Comparison of ENCODE assay signal across 19 cellular contexts in genomic region chr19:23482829-23483228, GRCh38.
DNase-seq lines count a peak whose midpoint lies in the region; ATAC-seq and TF ChIP-seq lines count a peak whose summit lies in the region.
"Had no signal": no experiment of that assay in that cellular context is flagged by ENCODE, and none has a peak within 500 bp of the region (broad histone marks: within the 10 kb centered on the region; RNA-seq: fewer than 3 reads in every experiment).

No MANE protein-coding gene starts in this region.

- ATAC-seq in PC-3 (peak; percentile 69), GM19452 (IDR thresholded peaks at IDR 0.05; ENCODE audit: unreplicated experiment) (no peak)
- ATAC-seq: GM12878, Right ventricle myocardium inferior had no signal

- no peaks in the 10 kb centered on the region for H3K79me2 ChIP-seq in PC-3 (ENCODE audit: low read length)

- CTCF ChIA-PET in MCF 10A (lab: Yijun Ruan, JAX) (interaction anchor here (0.7 kb wide), 1 partner anchor 37 kb away, joined by 3 read pairs; no protein-coding TSS in a partner anchor), PC-3 (lab: Charles Lee) (no interaction called here)

- TF ChIP-seq CTCF in MCF 10A (IDR thresholded peaks at IDR 0.05; ENCODE audit: unreplicated experiment) (no peak), breast epithelium (IDR thresholded peaks at IDR 0.05) (no peak), PC-3 (conservative IDR thresholded peaks at IDR 0.05; ENCODE audit: low read depth, low read length) (no peak), endodermal cell (conservative IDR thresholded peaks at IDR 0.05) (no peak)

- H3K27ac ChIP-seq in breast epithelium: no peak overlapping the region
- H3K27ac ChIP-seq in PC-3 (ENCODE audit: low read length): peak overlapping the region; percentile 69
- H3K27ac ChIP-seq in endodermal cell (ENCODE audit: low read depth, low read length): no peak overlapping the region
- H3K27ac ChIP-seq: C4-2B, Peyer's patch had no signal

- H3K27me3 Mint-ChIP-seq in MCF 10A (ENCODE audit: insufficient read depth, unreplicated experiment): no peaks in the 10 kb centered on the region
- peaks cover 2% of the 10 kb centered on the region for H3K27me3 Mint-ChIP-seq in endodermal cell (ENCODE audit: insufficient read depth)
- H3K27me3 Mint-ChIP-seq: IgD-negative memory B cell had no signal

- H3K27me3 ChIP-seq in breast epithelium (no peaks in the 10 kb centered on the region), PC-3 (ENCODE audit: low read length) (no peaks in the 10 kb centered on the region), endodermal cell (ENCODE audit: control insufficient read depth, insufficient read depth, low read length, poor library complexity, severe bottlenecking) (no peaks in the 10 kb centered on the region)
- H3K27me3 ChIP-seq: Peyer's patch had no signal

- no peak overlapping the region for H3K4me3 Mint-ChIP-seq in MCF 10A (ENCODE audit: unreplicated experiment)
- H3K4me3 Mint-ChIP-seq in endodermal cell: no peak overlapping the region
- H3K4me3 Mint-ChIP-seq: CD8-positive, alpha-beta memory T cell; IgD-negative memory B cell; T-helper 1 cell treated with Interleukin-12 subunit alpha and Interleukin-12 subunit beta and Interleukin-4 antibody, amounts not matched to agents 30 μg/mL and 1 μg/mL, for 36 hours had no signal

- no peaks in the 10 kb centered on the region for H3K9me2 ChIP-seq in PC-3 (replicated peaks; ENCODE audit: low read length)

- no peak overlapping the region for H3K4me3 ChIP-seq in breast epithelium
- no peak overlapping the region for H3K4me3 ChIP-seq in PC-3 (ENCODE audit: low read length)
- H3K4me3 ChIP-seq in endodermal cell (ENCODE audit: low read length): no peak overlapping the region
- H3K4me3 ChIP-seq: GM12878, HAP-1, Peyer's patch had no signal

- no peaks in the 10 kb centered on the region for H3K4me1 ChIP-seq in breast epithelium
- H3K4me1 ChIP-seq in PC-3 (ENCODE audit: insufficient read depth, low read length): peaks cover 32% of the 10 kb centered on the region
- H3K4me1 ChIP-seq in endodermal cell (ENCODE audit: control insufficient read depth, insufficient read depth, low read length): no peaks in the 10 kb centered on the region
- H3K4me1 ChIP-seq: HAP-1, Peyer's patch had no signal

- no peaks in the 10 kb centered on the region for H4K20me1 ChIP-seq in PC-3 (ENCODE audit: low read length)

- H3K9ac ChIP-seq in PC-3 (ENCODE audit: low read length) (peak overlapping the region; percentile 38; the same call in 1 of the 2 replicates), endodermal cell (ENCODE audit: extremely low read depth, low read length, poor library complexity, severe bottlenecking) (no peak overlapping the region)

- H3K9me3 Mint-ChIP-seq in MCF 10A (ENCODE audit: unreplicated experiment) (peaks cover 41% of the 10 kb centered on the region), endodermal cell (peaks cover 54% of the 10 kb centered on the region)

- no peak overlapping the region for H3K27ac Mint-ChIP-seq in MCF 10A (ENCODE audit: low read depth, unreplicated experiment)
- peak overlapping the region; percentile 77 for H3K27ac Mint-ChIP-seq in endodermal cell
- H3K27ac Mint-ChIP-seq: CD8-positive, alpha-beta memory T cell; T-helper 1 cell treated with Interleukin-12 subunit alpha and Interleukin-12 subunit beta and Interleukin-4 antibody, amounts not matched to agents 30 μg/mL and 1 μg/mL, for 36 hours had no signal

- DNase-seq in MCF 10A (ENCODE audit: unreplicated experiment) (peak; percentile 32), breast epithelium (ENCODE audit: low spot score in 2 of 2) (no peak), PC-3 (peak; percentile 69), endodermal cell (no peak), SK-N-DZ (ENCODE audit: low spot score) (no peak)
- DNase-seq in activated CD4-positive, alpha-beta T cell treated with anti-CD3 and anti-CD28 coated beads for 48 hours: no peak
- DNase-seq: CD8-positive, alpha-beta memory T cell; DMS79; NCI-H1436; NCI-H187 treated with DMSO at 0.1 percent for 48 hours; NK-92 treated with Interleukin-12 subunit alpha and Interleukin-12 subunit beta, amount 100 ng/mL, for 24 hours; Peyer's patch had no signal

- no peaks in the 10 kb centered on the region for H3K4me1 Mint-ChIP-seq in MCF 10A (ENCODE audit: insufficient read depth, unreplicated experiment)
- peaks cover 12% of the 10 kb centered on the region for H3K4me1 Mint-ChIP-seq in endodermal cell
- H3K4me1 Mint-ChIP-seq: CD8-positive, alpha-beta memory T cell; IgD-negative memory B cell had no signal

- intact Hi-C loops in MCF 10A (cut with micrococcal nuclease): no loop called here
- intact Hi-C loops in breast epithelium (cut with DNase I; ENCODE audit: low total_unique reads): no loop called here
- intact Hi-C loops in PC-3 (cut with micrococcal nuclease): loop anchor here (5.0 kb wide), 1 partner anchor 64 kb away; no protein-coding TSS in a partner anchor

- no peaks in the 10 kb centered on the region for H3K9me3 ChIP-seq in breast epithelium
- H3K9me3 ChIP-seq in PC-3 (ENCODE audit: low read length): no peaks in the 10 kb centered on the region
- H3K9me3 ChIP-seq in endodermal cell (ENCODE audit: control insufficient read depth, low read length): peaks cover 81% of the 10 kb centered on the region
- H3K9me3 ChIP-seq: HAP-1, Peyer's patch had no signal

- H3K36me3 Mint-ChIP-seq in MCF 10A (ENCODE audit: insufficient read depth, unreplicated experiment): no peaks in the 10 kb centered on the region
- H3K36me3 Mint-ChIP-seq in endodermal cell (ENCODE audit: low read depth): peaks cover 6% of the 10 kb centered on the region
- H3K36me3 Mint-ChIP-seq: CD8-positive, alpha-beta memory T cell; IgD-negative memory B cell had no signal

- peak overlapping the region; percentile 11; the same call in 1 of the 2 replicates for H2AFZ ChIP-seq in PC-3 (ENCODE audit: low read length)

- H3K36me3 ChIP-seq in breast epithelium (no peaks in the 10 kb centered on the region), PC-3 (ENCODE audit: low read depth, low read length) (no peaks in the 10 kb centered on the region), endodermal cell (ENCODE audit: control insufficient read depth, insufficient read depth, low read length) (no peaks in the 10 kb centered on the region)
- H3K36me3 ChIP-seq: HAP-1, Peyer's patch had no signal

- no TSS peak for BruUV-seq in MCF 10A (replicated peaks; lab: Mats Ljungman, UMichigan)
- BruUV-seq in PC-3 (replicated peaks; lab: Mats Ljungman, UMichigan): no TSS peak

- WGBS in endodermal cell (ENCODE audit: insufficient coverage in 1 of 2, insufficient read length in 1 of 2), 2 experiments: 63 to 68% methylated on average over 4 to 5 of the region's 5 CpGs

- no peak overlapping the region; the same call in 1 of the 2 replicates for H3K4me2 ChIP-seq in PC-3 (ENCODE audit: low read length)

- H3F3A ChIP-seq in PC-3 (ENCODE audit: low read length, unreplicated experiment): no peaks in the 10 kb centered on the region

- TF ChIP-seq POLR2A in breast epithelium (IDR thresholded peaks at IDR 0.05): no peak

- POLR2A ChIA-PET in MCF 10A (lab: Yijun Ruan, JAX): no interaction called here
- POLR2A ChIA-PET in PC-3 (lab: Charles Lee; ENCODE audit: unreplicated experiment): no interaction called here

Comparison
In these comparisons a context has a peak if more than half of its experiments do, and no peak if none do; other contexts are left out.
1. DNase-seq: peak in MCF 10A (single experiment) and PC-3 (single experiment); none in breast epithelium (0 of 2), endodermal cell (single experiment), activated CD4-positive, alpha-beta T cell treated with anti-CD3 and anti-CD28 coated beads for 48 hours (single experiment) and SK-N-DZ (single experiment).